Comparison of ENCODE assay signal across 1 cellular context in the genomic region with DNA sequence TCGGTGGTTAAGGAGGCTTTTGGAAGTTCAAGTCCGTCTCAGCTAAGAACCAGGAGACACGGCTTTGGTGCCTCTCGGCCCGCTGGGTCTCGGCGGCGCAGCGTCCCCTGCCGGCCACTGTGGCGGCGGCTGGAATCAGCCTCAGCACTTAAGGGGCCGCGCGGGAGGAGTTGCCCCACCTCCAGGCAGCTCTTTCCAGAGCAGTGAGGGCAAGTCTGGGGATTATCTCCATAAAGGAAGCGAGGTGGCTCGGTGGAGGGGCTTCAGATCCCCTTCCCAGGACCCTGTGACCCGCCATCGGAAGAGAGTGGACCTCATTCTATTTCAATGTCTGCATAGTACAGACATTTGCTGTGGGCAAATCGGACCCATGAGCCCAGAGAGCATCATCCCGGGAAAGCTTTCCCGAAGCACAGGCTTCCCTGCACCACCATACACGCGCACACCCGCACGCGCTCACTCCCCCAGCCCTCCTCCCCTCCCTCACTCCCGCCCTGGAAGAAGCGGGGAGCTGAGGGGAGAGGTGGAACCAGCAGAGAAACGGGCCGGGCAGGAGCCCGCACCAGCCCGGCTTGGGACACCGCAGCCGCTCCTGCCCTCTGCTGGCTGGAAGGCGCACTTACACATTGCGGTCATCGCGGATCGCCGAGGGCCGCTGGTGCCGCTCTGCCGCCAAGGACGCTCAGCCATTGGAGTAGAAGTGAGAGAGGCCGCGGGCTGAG.
TF ChIP-seq lines count a peak whose summit lies in the region.

No MANE protein-coding gene starts in this region.

TF ChIP-seq in HepG2, 621 proteins besides CTCF, POLR2A, EP300 and RAD21 (continued from another document and continues in another):
- TF ChIP-seq DZIP1 (CRISPR knock-in tag; IDR thresholded peaks at IDR 0.05) (peak; percentile 73; the same call in 1 of the 2 replicates), ZNF543 (CRISPR knock-in tag; IDR thresholded peaks at IDR 0.05) (no peak), CCDC6 (CRISPR knock-in tag; IDR thresholded peaks at IDR 0.05) (no peak), ISL2 (CRISPR knock-in tag; IDR thresholded peaks at IDR 0.05) (peak; percentile 52), RARA (CRISPR knock-in tag; IDR thresholded peaks at IDR 0.05) (peak; percentile 40; the same call in 1 of the 2 replicates), ZNF234 (CRISPR knock-in tag; conservative IDR thresholded peaks at IDR 0.05) (no peak), SIN3A (IDR thresholded peaks at IDR 0.05; ENCODE audit: borderline replicate concordance, low read depth, low read length) (peak; percentile 47; the same call in 1 of the 2 replicates), HMG20B (CRISPR knock-in tag; conservative IDR thresholded peaks at IDR 0.05) (0 out of 2 replicates have a peak, but pooled peaks have one; percentile 53), MED1 (CRISPR knock-in tag; IDR thresholded peaks at IDR 0.05) (peak; percentile 28), ESRRA (CRISPR knock-in tag; IDR thresholded peaks at IDR 0.05; ENCODE audit: low read depth) (0 out of 2 replicates have a peak, but pooled peaks have one; percentile 48), TCF12 (IDR thresholded peaks at IDR 0.05) (no peak), TCF12 (CRISPR knock-in tag; IDR thresholded peaks at IDR 0.05) (0 out of 2 replicates have a peak, but pooled peaks have one; percentile 45), RELA (CRISPR knock-in tag; IDR thresholded peaks at IDR 0.05) (peak; percentile 60; the same call in 1 of the 2 replicates), KLF13 (CRISPR knock-in tag; IDR thresholded peaks at IDR 0.05) (no peak), MAZ (IDR thresholded peaks at IDR 0.05; ENCODE audit: borderline replicate concordance, low read depth, low read length) (peak; percentile 59; the same call in 1 of the 2 replicates), MAZ (CRISPR knock-in tag; IDR thresholded peaks at IDR 0.05; ENCODE audit: low read depth) (peak; percentile 73), CC2D1A (CRISPR knock-in tag; IDR thresholded peaks at IDR 0.05) (no peak), MZF1 (CRISPR knock-in tag; IDR thresholded peaks at IDR 0.05; ENCODE audit: borderline replicate concordance) (no peak), ZNF224 (CRISPR knock-in tag; IDR thresholded peaks at IDR 0.05) (no peak; the same call in 1 of the 2 replicates), PCBP1 (IDR thresholded peaks at IDR 0.05; ENCODE audit: borderline replicate concordance, low read depth, low read length) (0 out of 2 replicates have a peak, but pooled peaks have one; percentile 47), PAF1 (CRISPR knock-in tag; IDR thresholded peaks at IDR 0.05) (no peak), RBAK (CRISPR knock-in tag; IDR thresholded peaks at IDR 0.05) (no peak), ZEB1 (IDR thresholded peaks at IDR 0.05; ENCODE audit: insufficient replicate concordance, low read depth) (no peak), ZSCAN21 (CRISPR knock-in tag; IDR thresholded peaks at IDR 0.05; ENCODE audit: borderline replicate concordance) (no peak; the same call in 1 of the 2 replicates), TCF7L2 (IDR thresholded peaks at IDR 0.05; ENCODE audit: low read depth, low read length) (no peak), ZNF138 (CRISPR knock-in tag; IDR thresholded peaks at IDR 0.05; ENCODE audit: low read depth) (no peak), ZNF572 (CRISPR knock-in tag; IDR thresholded peaks at IDR 0.05) (no peak; the same call in 1 of the 2 replicates), ZFY (CRISPR knock-in tag; IDR thresholded peaks at IDR 0.05) (peak; percentile 67; the same call in 1 of the 2 replicates), SALL1 (CRISPR knock-in tag; IDR thresholded peaks at IDR 0.05) (peak; percentile 67), NR3C1 (CRISPR knock-in tag; IDR thresholded peaks at IDR 0.05) (no peak), PRPF4 (IDR thresholded peaks at IDR 0.05; ENCODE audit: low read depth, low read length, poor library complexity, severe bottlenecking) (no peak), ZIK1 (CRISPR knock-in tag; IDR thresholded peaks at IDR 0.05; ENCODE audit: borderline replicate concordance, low read depth) (0 out of 2 replicates have a peak, but pooled peaks have one; percentile 1), ZNF577 (CRISPR knock-in tag; IDR thresholded peaks at IDR 0.05; ENCODE audit: borderline replicate concordance, low read depth) (no peak), ZSCAN20 (CRISPR knock-in tag; IDR thresholded peaks at IDR 0.05; ENCODE audit: borderline replicate concordance) (no peak), JUN (CRISPR knock-in tag; IDR thresholded peaks at IDR 0.05) (no peak), JARID2 (CRISPR knock-in tag; IDR thresholded peaks at IDR 0.05; ENCODE audit: insufficient replicate concordance) (no peak), ARID2 (CRISPR knock-in tag; IDR thresholded peaks at IDR 0.05; ENCODE audit: borderline replicate concordance) (no peak), KDM1A (CRISPR knock-in tag; IDR thresholded peaks at IDR 0.05) (no peak), ZNF777 (CRISPR knock-in tag; IDR thresholded peaks at IDR 0.05) (peak; percentile 77), ISX (CRISPR knock-in tag; conservative IDR thresholded peaks at IDR 0.05) (no peak), ZNF205 (CRISPR knock-in tag; IDR thresholded peaks at IDR 0.05) (peak; percentile 90), LCORL (IDR thresholded peaks at IDR 0.05) (no peak), LCORL (CRISPR knock-in tag; IDR thresholded peaks at IDR 0.05) (peak; percentile 42; the same call in 1 of the 2 replicates), ZNF790 (CRISPR knock-in tag; IDR thresholded peaks at IDR 0.05; ENCODE audit: borderline replicate concordance) (no peak)
- TF ChIP-seq, protein P1, sequence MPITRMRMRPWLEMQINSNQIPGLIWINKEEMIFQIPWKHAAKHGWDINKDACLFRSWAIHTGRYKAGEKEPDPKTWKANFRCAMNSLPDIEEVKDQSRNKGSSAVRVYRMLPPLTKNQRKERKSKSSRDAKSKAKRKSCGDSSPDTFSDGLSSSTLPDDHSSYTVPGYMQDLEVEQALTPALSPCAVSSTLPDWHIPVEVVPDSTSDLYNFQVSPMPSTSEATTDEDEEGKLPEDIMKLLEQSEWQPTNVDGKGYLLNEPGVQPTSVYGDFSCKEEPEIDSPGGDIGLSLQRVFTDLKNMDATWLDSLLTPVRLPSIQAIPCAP (CRISPR knock-in tag; IDR thresholded peaks at IDR 0.05; ENCODE audit: low read depth), result no peak
- TF ChIP-seq, protein P2, sequence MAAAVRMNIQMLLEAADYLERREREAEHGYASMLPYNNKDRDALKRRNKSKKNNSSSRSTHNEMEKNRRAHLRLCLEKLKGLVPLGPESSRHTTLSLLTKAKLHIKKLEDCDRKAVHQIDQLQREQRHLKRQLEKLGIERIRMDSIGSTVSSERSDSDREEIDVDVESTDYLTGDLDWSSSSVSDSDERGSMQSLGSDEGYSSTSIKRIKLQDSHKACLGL (CRISPR knock-in tag; IDR thresholded peaks at IDR 0.05), result peak; percentile 35; the same call in 1 of the 2 replicates
- TF ChIP-seq, protein P3, sequence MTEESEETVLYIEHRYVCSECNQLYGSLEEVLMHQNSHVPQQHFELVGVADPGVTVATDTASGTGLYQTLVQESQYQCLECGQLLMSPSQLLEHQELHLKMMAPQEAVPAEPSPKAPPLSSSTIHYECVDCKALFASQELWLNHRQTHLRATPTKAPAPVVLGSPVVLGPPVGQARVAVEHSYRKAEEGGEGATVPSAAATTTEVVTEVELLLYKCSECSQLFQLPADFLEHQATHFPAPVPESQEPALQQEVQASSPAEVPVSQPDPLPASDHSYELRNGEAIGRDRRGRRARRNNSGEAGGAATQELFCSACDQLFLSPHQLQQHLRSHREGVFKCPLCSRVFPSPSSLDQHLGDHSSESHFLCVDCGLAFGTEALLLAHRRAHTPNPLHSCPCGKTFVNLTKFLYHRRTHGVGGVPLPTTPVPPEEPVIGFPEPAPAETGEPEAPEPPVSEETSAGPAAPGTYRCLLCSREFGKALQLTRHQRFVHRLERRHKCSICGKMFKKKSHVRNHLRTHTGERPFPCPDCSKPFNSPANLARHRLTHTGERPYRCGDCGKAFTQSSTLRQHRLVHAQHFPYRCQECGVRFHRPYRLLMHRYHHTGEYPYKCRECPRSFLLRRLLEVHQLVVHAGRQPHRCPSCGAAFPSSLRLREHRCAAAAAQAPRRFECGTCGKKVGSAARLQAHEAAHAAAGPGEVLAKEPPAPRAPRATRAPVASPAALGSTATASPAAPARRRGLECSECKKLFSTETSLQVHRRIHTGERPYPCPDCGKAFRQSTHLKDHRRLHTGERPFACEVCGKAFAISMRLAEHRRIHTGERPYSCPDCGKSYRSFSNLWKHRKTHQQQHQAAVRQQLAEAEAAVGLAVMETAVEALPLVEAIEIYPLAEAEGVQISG (CRISPR knock-in tag; IDR thresholded peaks at IDR 0.05), result peak; percentile 90
- TF ChIP-seq, protein P4, sequence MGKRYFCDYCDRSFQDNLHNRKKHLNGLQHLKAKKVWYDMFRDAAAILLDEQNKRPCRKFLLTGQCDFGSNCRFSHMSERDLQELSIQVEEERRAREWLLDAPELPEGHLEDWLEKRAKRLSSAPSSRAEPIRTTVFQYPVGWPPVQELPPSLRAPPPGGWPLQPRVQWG (CRISPR knock-in tag; IDR thresholded peaks at IDR 0.05; ENCODE audit: borderline replicate concordance, low read depth), result no peak
- TF ChIP-seq, protein P5, sequence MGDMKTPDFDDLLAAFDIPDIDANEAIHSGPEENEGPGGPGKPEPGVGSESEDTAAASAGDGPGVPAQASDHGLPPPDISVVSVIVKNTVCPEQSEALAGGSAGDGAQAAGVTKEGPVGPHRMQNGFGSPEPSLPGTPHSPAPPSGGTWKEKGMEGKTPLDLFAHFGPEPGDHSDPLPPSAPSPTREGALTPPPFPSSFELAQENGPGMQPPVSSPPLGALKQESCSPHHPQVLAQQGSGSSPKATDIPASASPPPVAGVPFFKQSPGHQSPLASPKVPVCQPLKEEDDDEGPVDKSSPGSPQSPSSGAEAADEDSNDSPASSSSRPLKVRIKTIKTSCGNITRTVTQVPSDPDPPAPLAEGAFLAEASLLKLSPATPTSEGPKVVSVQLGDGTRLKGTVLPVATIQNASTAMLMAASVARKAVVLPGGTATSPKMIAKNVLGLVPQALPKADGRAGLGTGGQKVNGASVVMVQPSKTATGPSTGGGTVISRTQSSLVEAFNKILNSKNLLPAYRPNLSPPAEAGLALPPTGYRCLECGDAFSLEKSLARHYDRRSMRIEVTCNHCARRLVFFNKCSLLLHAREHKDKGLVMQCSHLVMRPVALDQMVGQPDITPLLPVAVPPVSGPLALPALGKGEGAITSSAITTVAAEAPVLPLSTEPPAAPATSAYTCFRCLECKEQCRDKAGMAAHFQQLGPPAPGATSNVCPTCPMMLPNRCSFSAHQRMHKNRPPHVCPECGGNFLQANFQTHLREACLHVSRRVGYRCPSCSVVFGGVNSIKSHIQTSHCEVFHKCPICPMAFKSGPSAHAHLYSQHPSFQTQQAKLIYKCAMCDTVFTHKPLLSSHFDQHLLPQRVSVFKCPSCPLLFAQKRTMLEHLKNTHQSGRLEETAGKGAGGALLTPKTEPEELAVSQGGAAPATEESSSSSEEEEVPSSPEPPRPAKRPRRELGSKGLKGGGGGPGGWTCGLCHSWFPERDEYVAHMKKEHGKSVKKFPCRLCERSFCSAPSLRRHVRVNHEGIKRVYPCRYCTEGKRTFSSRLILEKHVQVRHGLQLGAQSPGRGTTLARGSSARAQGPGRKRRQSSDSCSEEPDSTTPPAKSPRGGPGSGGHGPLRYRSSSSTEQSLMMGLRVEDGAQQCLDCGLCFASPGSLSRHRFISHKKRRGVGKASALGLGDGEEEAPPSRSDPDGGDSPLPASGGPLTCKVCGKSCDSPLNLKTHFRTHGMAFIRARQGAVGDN (CRISPR knock-in tag; IDR thresholded peaks at IDR 0.05), result peak; percentile 85
- TF ChIP-seq, protein P6, sequence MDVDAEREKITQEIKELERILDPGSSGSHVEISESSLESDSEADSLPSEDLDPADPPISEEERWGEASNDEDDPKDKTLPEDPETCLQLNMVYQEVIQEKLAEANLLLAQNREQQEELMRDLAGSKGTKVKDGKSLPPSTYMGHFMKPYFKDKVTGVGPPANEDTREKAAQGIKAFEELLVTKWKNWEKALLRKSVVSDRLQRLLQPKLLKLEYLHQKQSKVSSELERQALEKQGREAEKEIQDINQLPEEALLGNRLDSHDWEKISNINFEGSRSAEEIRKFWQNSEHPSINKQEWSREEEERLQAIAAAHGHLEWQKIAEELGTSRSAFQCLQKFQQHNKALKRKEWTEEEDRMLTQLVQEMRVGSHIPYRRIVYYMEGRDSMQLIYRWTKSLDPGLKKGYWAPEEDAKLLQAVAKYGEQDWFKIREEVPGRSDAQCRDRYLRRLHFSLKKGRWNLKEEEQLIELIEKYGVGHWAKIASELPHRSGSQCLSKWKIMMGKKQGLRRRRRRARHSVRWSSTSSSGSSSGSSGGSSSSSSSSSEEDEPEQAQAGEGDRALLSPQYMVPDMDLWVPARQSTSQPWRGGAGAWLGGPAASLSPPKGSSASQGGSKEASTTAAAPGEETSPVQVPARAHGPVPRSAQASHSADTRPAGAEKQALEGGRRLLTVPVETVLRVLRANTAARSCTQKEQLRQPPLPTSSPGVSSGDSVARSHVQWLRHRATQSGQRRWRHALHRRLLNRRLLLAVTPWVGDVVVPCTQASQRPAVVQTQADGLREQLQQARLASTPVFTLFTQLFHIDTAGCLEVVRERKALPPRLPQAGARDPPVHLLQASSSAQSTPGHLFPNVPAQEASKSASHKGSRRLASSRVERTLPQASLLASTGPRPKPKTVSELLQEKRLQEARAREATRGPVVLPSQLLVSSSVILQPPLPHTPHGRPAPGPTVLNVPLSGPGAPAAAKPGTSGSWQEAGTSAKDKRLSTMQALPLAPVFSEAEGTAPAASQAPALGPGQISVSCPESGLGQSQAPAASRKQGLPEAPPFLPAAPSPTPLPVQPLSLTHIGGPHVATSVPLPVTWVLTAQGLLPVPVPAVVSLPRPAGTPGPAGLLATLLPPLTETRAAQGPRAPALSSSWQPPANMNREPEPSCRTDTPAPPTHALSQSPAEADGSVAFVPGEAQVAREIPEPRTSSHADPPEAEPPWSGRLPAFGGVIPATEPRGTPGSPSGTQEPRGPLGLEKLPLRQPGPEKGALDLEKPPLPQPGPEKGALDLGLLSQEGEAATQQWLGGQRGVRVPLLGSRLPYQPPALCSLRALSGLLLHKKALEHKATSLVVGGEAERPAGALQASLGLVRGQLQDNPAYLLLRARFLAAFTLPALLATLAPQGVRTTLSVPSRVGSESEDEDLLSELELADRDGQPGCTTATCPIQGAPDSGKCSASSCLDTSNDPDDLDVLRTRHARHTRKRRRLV (CRISPR knock-in tag; IDR thresholded peaks at IDR 0.05), result peak; percentile 85; the same call in 1 of the 2 replicates
